8 cellular contexts compared by ENCODE assay signal in genomic region chr7:99551329-99551728, GRCh38. TPM values are rescaled to one million over a fixed set of nuclear protein-coding genes. Genes with fewer than 3 reads are reported as not detected.
DNase-seq lines count a peak whose midpoint lies in the region; ATAC-seq, FAIRE-seq and TF ChIP-seq lines count a peak whose summit lies in the region.

No MANE protein-coding gene starts in this region.

- H3K4me1 ChIP-seq in SJCRH30 = no peaks in the 10 kb centered on the region
- H3K4me1 ChIP-seq in pancreas = peaks cover 3 to 7% (median 5%) of the 10 kb centered on the region in 3 donors

- no peak for TF ChIP-seq CTCF in GM12864 (IDR thresholded peaks at IDR 0.05; ENCODE audit: low read depth, low read length, missing control alignments)
- no peak for TF ChIP-seq CTCF in pancreas (IDR thresholded peaks at IDR 0.05)

- DNase-seq in GM12864 (ENCODE audit: low read depth) (no peak), SJCRH30 (no peak), fibroblast of peridontal ligament (ENCODE audit: extremely low read depth) (peak; percentile 24), pancreas (no peak), middle frontal gyrus (ENCODE audit: extremely low spot score, low spot score) (no peak), T1000 (lab: John Stamatoyannopoulos, UW) (no peak)

- ATAC-seq in pancreas (peak; percentile 16 to 54 (median 32)), GM18909 (IDR thresholded peaks at IDR 0.05; ENCODE audit: poor library complexity, unreplicated experiment) (no peak), GM21528 (IDR thresholded peaks at IDR 0.05; ENCODE audit: low FRiP score, unreplicated experiment) (no peak)

- H3K9me3 ChIP-seq in SJCRH30 (replicated peaks) (no peaks in the 10 kb centered on the region), pancreas (no peaks in the 10 kb centered on the region)

- H3K27ac ChIP-seq in SJCRH30 (peak overlapping the region; percentile 49; the same call in 1 of the 2 replicates), pancreas (peak overlapping the region; percentile 58 to 77 (median 68))

- no peaks in the 10 kb centered on the region; the same call in 1 of the 2 replicates for H3K36me3 ChIP-seq in SJCRH30
- peaks cover 0 to 5% (median 3%) of the 10 kb centered on the region in 3 donors for H3K36me3 ChIP-seq in pancreas

- no peak for FAIRE-seq in pancreas (lab: Jason Lieb, UNC)

- H3K27me3 ChIP-seq in SJCRH30 (no peaks in the 10 kb centered on the region), pancreas (no peaks in the 10 kb centered on the region)

- intact Hi-C loops in pancreas (cut with DNase I) = no loop called here

- 3 to 5% methylated on average over 15 of the region's 15 CpGs for WGBS in pancreas, 2 donors

- H3K4me3 ChIP-seq in GM12864 (ENCODE audit: low read depth, low read length) (peak overlapping the region; percentile 71), SJCRH30 (peak overlapping the region; percentile 94), pancreas (peak overlapping the region; percentile 72 to 91 (median 90))

RNA-seq across cellular contexts. Expression of gene FAM200A, which starts 0.6 kb away (rescaled TPM):
- 13.9 and 15.0 TPM in 2 replicates for total RNA-seq in SJCRH30 (2014; rRNA removed; shearing (Covaris generic))
- total RNA-seq in pancreas = 1 to 10 TPM; 1.7 to 4.1 (median 2.3) TPM
- 1 to 10 TPM; 2.3 to 4.3 TPM for polyA plus RNA-seq in pancreas

RNA-seq across cellular contexts. Expression of gene ZNF655, which starts 7.1 kb away (rescaled TPM):
- total RNA-seq in SJCRH30 (2014; rRNA removed; shearing (Covaris generic)) = 64.3 and 79.9 TPM in 2 replicates
- total RNA-seq in pancreas = 10 to 100 TPM; 23.2 to 41.8 (median 29.7) TPM
- 10 to 100 TPM; 42.8 to 45.2 TPM for polyA plus RNA-seq in pancreas

RNA-seq across cellular contexts. Expression of gene TMEM225B, which starts 46.7 kb away (rescaled TPM):
- total RNA-seq in SJCRH30 (2014; rRNA removed; shearing (Covaris generic)) = 0.32 and 0.61 TPM in 2 replicates
- total RNA-seq in pancreas = 1 to 10 TPM in 1 of 6 donors, under 1 TPM in 5; 0.16 to 1.1 (median 0.48) TPM
- polyA plus RNA-seq in pancreas = 1 to 10 TPM; 1.2 to 1.5 TPM

RNA-seq across cellular contexts. Expression of gene ZKSCAN5, which starts 46.9 kb away (rescaled TPM):
- 18.9 and 19.5 TPM in 2 replicates for total RNA-seq in SJCRH30 (2014; rRNA removed; shearing (Covaris generic))
- 1 to 10 TPM; 1.4 to 4.1 (median 2.0) TPM for total RNA-seq in pancreas
- 1 to 10 TPM; 2.4 TPM for polyA plus RNA-seq in pancreas

RNA-seq across cellular contexts. Expression of gene ZNF394, which starts 51.2 kb away (rescaled TPM):
- 25.4 and 29.7 TPM in 2 replicates for total RNA-seq in SJCRH30 (2014; rRNA removed; shearing (Covaris generic))
- 10 to 100 TPM; 10.3 to 16.8 (median 13.2) TPM for total RNA-seq in pancreas
- 10 to 100 TPM; 15.6 to 15.9 TPM for polyA plus RNA-seq in pancreas

Comparison
In these comparisons a context has a peak if more than half of its experiments do, and no peak if none do; other contexts are left out.
1. ATAC-seq: peak in pancreas (4 of 4); none in GM18909 (single experiment) and GM21528 (single experiment).
2. Peak in every context shown above with its lines, with median percentiles within 50 percentile points of each other: H3K4me3 ChIP-seq.